ENCODE assay signal across 1 cellular context in genomic region chr3:187327827-187328226, GRCh38.
TF ChIP-seq lines count a peak whose summit lies in the region.

No MANE protein-coding gene starts in this region.

TF ChIP-seq in GM23338, 12 proteins besides CTCF, POLR2A, EP300 and RAD21 (continued from another document):
- TF ChIP-seq ZNF462 (CRISPR knock-in tag; IDR thresholded peaks at IDR 0.05) = no peak
- TF ChIP-seq REST (IDR thresholded peaks at IDR 0.05; ENCODE audit: unreplicated experiment) = no peak
- no peak for TF ChIP-seq STAT1 (IDR thresholded peaks at IDR 0.05; ENCODE audit: unreplicated experiment)
- TF ChIP-seq ZNF114 (CRISPR knock-in tag; IDR thresholded peaks at IDR 0.05) = no peak
- no peak for TF ChIP-seq ETS1 (IDR thresholded peaks at IDR 0.05)
